ENCODE assay signal across 1 cellular context in the genomic region with DNA sequence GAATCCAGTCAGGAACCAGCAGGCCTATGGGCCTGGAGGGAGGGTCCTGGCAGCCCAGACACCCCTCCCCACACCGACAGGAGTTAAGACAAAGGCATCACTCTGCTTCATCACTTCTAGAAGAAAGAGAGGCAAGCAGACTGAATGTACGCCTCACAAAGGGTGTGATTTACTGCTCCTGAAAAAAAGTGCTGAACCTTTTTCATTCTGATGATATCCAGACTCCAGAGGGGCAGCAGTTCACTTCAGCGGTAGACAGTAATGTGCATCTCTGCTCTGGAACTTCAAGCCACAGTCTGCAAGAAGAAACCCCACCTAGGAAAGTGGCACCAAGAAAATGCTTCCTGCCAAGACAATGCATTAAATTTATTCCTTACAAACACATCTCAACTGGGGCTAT.
TF ChIP-seq lines count a peak whose summit lies in the region.

No MANE protein-coding gene starts in this region.

TF ChIP-seq in IMR-90, 13 proteins besides CTCF, POLR2A, EP300 and RAD21 (continued from another document):
- no peak for TF ChIP-seq USF2 (IDR thresholded peaks at IDR 0.05; ENCODE audit: low read depth, low read length)
- TF ChIP-seq, protein P1, sequence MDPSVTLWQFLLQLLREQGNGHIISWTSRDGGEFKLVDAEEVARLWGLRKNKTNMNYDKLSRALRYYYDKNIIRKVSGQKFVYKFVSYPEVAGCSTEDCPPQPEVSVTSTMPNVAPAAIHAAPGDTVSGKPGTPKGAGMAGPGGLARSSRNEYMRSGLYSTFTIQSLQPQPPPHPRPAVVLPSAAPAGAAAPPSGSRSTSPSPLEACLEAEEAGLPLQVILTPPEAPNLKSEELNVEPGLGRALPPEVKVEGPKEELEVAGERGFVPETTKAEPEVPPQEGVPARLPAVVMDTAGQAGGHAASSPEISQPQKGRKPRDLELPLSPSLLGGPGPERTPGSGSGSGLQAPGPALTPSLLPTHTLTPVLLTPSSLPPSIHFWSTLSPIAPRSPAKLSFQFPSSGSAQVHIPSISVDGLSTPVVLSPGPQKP (IDR thresholded peaks at IDR 0.05; ENCODE audit: borderline replicate concordance, low read depth, low read length) = no peak
- TF ChIP-seq MXI1 (IDR thresholded peaks at IDR 0.05; ENCODE audit: borderline replicate concordance, low read depth, low read length) = no peak
